8 cellular contexts compared by ENCODE assay signal in genomic region chr16:28317040-28317880, GRCh38. TPM values are rescaled to one million over a fixed set of nuclear protein-coding genes. Genes with fewer than 3 reads are reported as not detected.
A peak's percentile ranks its signal among the peaks of the same experiment; 100 is the strongest.
DNase-seq lines count a peak whose midpoint lies in the region; ATAC-seq, FAIRE-seq and TF ChIP-seq lines count a peak whose summit lies in the region.

No MANE protein-coding gene starts in this region.

- dilution Hi-C loops in mammary epithelial cell (cut with HindIII; ENCODE audit: low sequenced_read_pairs), result no loop called here

- POLR2A ChIA-PET in HepG2 (lab: Yijun Ruan, JAX), result no interaction called here

- H3K27me3 ChIP-seq in DND-41 (ENCODE audit: insufficient read depth, low read length, poor library complexity) (no peaks in the 10 kb centered on the region), KMS-11 (ENCODE audit: insufficient read depth, low read depth) (peaks cover 13% of the 10 kb centered on the region; the same call in 1 of the 2 replicates), mammary epithelial cell (ENCODE audit: insufficient read depth, low read length) (no peaks in the 10 kb centered on the region), HepG2 (ENCODE audit: control insufficient read depth in 1 of 2, insufficient read depth in 2 of 2, low read length in 2 of 2) (peaks cover 2 to 15% of the 10 kb centered on the region in 2 experiments; a peak in 2 of 5 replicates)

- H3K4me2 ChIP-seq in DND-41 (ENCODE audit: insufficient read depth, low read length), result no peak overlapping the region
- no peak overlapping the region for H3K4me2 ChIP-seq in KMS-11
- no peak overlapping the region for H3K4me2 ChIP-seq in mammary epithelial cell (ENCODE audit: insufficient read depth, low read depth, low read length)
- no peak overlapping the region for H3K4me2 ChIP-seq in HepG2 (ENCODE audit: low read depth, low read length)

- FAIRE-seq in HepG2 (lab: Jason Lieb, UNC), result peak; percentile 43

- H3K4me1 ChIP-seq in DND-41 (ENCODE audit: insufficient read depth, low read length) (no peaks in the 10 kb centered on the region), KMS-11 (ENCODE audit: low read depth, poor library complexity, severe bottlenecking) (peaks cover 13% of the 10 kb centered on the region), mammary epithelial cell (ENCODE audit: insufficient read depth, low read length) (peaks cover 10% of the 10 kb centered on the region), HepG2 (ENCODE audit: insufficient read depth, low read length) (no peaks in the 10 kb centered on the region)

- H3K9me3 ChIP-seq in DND-41 (ENCODE audit: insufficient read depth, low read length, severe bottlenecking), result no peaks in the 10 kb centered on the region
- no peaks in the 10 kb centered on the region for H3K9me3 ChIP-seq in mammary epithelial cell (replicated peaks; ENCODE audit: insufficient read depth, low read length)
- H3K9me3 ChIP-seq in HepG2 (ENCODE audit: low read length), result no peaks in the 10 kb centered on the region

- peaks cover 2% of the 10 kb centered on the region; the same call in 1 of the 2 replicates for H4K20me1 ChIP-seq in DND-41 (ENCODE audit: insufficient read depth, low read length)
- no peaks in the 10 kb centered on the region for H4K20me1 ChIP-seq in KMS-11 (ENCODE audit: insufficient read depth)
- no peaks in the 10 kb centered on the region for H4K20me1 ChIP-seq in mammary epithelial cell (ENCODE audit: insufficient read depth, low read length)
- H4K20me1 ChIP-seq in HepG2 (ENCODE audit: insufficient read depth, low read length), result no peaks in the 10 kb centered on the region

- peak; percentile 80 for TF ChIP-seq RAD21 in HepG2 (CRISPR knock-in tag; IDR thresholded peaks at IDR 0.05)

- 46% methylated on average over 16 of the region's 22 CpGs for WGBS in mammary epithelial cell (ENCODE audit: low coverage, missing lambda C conversion rate)
- WGBS in HepG2 (ENCODE audit: low lambda C conversion rate), result 18% methylated on average over 10 of the region's 22 CpGs

- H3K9ac ChIP-seq in DND-41 (ENCODE audit: low read depth, low read length) (no peak overlapping the region), KMS-11 (no peak overlapping the region), mammary epithelial cell (ENCODE audit: insufficient read depth, low read length) (no peak overlapping the region), HepG2 (ENCODE audit: insufficient read depth, low read depth, low read length) (no peak overlapping the region)

- no peak for TF ChIP-seq POLR2A in HepG2 (IDR thresholded peaks at IDR 0.05; ENCODE audit: insufficient read depth in 1 of 2, low read depth in 2 of 2, low read length in 2 of 2)

- H3K36me3 ChIP-seq in DND-41 (ENCODE audit: insufficient read depth, low read length), result peaks cover 7% of the 10 kb centered on the region; the same call in 1 of the 2 replicates
- no peaks in the 10 kb centered on the region for H3K36me3 ChIP-seq in KMS-11 (ENCODE audit: insufficient read depth)
- no peaks in the 10 kb centered on the region for H3K36me3 ChIP-seq in mammary epithelial cell (ENCODE audit: insufficient read depth, low read length)
- no peaks in the 10 kb centered on the region for H3K36me3 ChIP-seq in HepG2 (replicated peaks in 1 of 2; ENCODE audit: control insufficient read depth in 1 of 2, insufficient read depth in 2 of 2, low read length in 2 of 2)

- in situ Hi-C loops in mammary epithelial cell (cut with MboI; ENCODE audit: low sequenced_read_pairs in 2 of 2), result loop anchor here in 1 of 2 donors (5.0 kb wide), 1 partner anchor 40 kb away; no protein-coding TSS in a partner anchor
- in situ Hi-C loops in HepG2 (cut with HindIII; ENCODE audit: extremely low pct_ligation_motif_present, low pct_unique_long_range_greater_than_20kb), result loop anchor here (10.0 kb wide), 1 partner anchor 62 kb away; no protein-coding TSS in a partner anchor

- peak; percentile 92 for TF ChIP-seq CTCF in DND-41 (IDR thresholded peaks at IDR 0.05; ENCODE audit: borderline replicate concordance, extremely low read depth, low read length, poor library complexity, severe bottlenecking)
- peak; percentile 95 for TF ChIP-seq CTCF in KMS-11 (conservative IDR thresholded peaks at IDR 0.05; ENCODE audit: low read depth, low read length)
- TF ChIP-seq CTCF in mammary epithelial cell (conservative IDR thresholded peaks at IDR 0.05 in 1 of 2, IDR thresholded peaks at IDR 0.05 in 1 of 2; ENCODE audit: extremely low read depth in 1 of 2, insufficient read depth in 1 of 2, low read depth in 1 of 2, low read length in 2 of 2), result peak; percentile 66 to 94
- peak; percentile 95 for TF ChIP-seq CTCF in HepG2 (CRISPR knock-in tag; IDR thresholded peaks at IDR 0.05)

- intact Hi-C loops in mammary epithelial cell (cut with micrococcal nuclease) (loop anchor here (1.0 kb wide), 1 partner anchor 40 kb away; no protein-coding TSS in a partner anchor), HepG2 (cut with micrococcal nuclease; ENCODE audit: unreplicated experiment) (loop anchor here (1.0 kb wide), 1 partner anchor 40 kb away; no protein-coding TSS in a partner anchor)

- BruUV-seq in mammary epithelial cell (replicated peaks; lab: Mats Ljungman, UMichigan), result no TSS peak
- no TSS peak for BruUV-seq in HepG2 (replicated peaks; lab: Mats Ljungman, UMichigan)

- CTCF ChIA-PET in mammary epithelial cell (lab: Charles Lee; ENCODE audit: low non-redundant PET), result interaction anchor here (0.5 to 0.6 kb wide), 2 partner anchors 115 to 243 kb away, joined by 3 to 12 read pairs; no protein-coding TSS in a partner anchor
- CTCF ChIA-PET in HepG2 (lab: Yijun Ruan, JAX; ENCODE audit: low intra/inter-chr PET ratio, low total read pairs), result interaction anchor here (1.1 to 4.5 kb wide), 2 partner anchors 37 to 40 kb away, joined by 3 to 91 read pairs; no protein-coding TSS in a partner anchor

- ATAC-seq in DND-41 (ENCODE audit: insufficient read depth, low read depth), result peak; percentile 81
- ATAC-seq in HepG2, result peak; percentile 55
- no peak for ATAC-seq in GM19324 (IDR thresholded peaks at IDR 0.05; ENCODE audit: low FRiP score, unreplicated experiment)

- H3K4me3 ChIP-seq in DND-41 (ENCODE audit: low read depth in 1 of 2, low read length in 2 of 2) (no peak overlapping the region), KMS-11 (IDR thresholded peaks at IDR 0.05; ENCODE audit: insufficient read depth, low read depth, low read length) (no peak overlapping the region), mammary epithelial cell (replicated peaks in 1 of 3; ENCODE audit: insufficient read depth in 1 of 3, low read depth in 2 of 3, low read length in 3 of 3) (no peak overlapping the region), HepG2 (replicated peaks in 1 of 3; ENCODE audit: insufficient read depth in 1 of 3, low read depth in 2 of 3, low read length in 3 of 3) (no peak overlapping the region)

- no peak for TF ChIP-seq EP300 in HepG2 (IDR thresholded peaks at IDR 0.05; ENCODE audit: low read depth in 2 of 2, low read length in 2 of 2)
- no peak for TF ChIP-seq EP300 in HepG2 (CRISPR knock-in tag; IDR thresholded peaks at IDR 0.05; ENCODE audit: borderline replicate concordance)

- no peaks in the 10 kb centered on the region for H3K79me2 ChIP-seq in DND-41 (ENCODE audit: insufficient read depth, low read length)
- no peaks in the 10 kb centered on the region for H3K79me2 ChIP-seq in KMS-11 (ENCODE audit: insufficient read depth, low read depth)
- H3K79me2 ChIP-seq in mammary epithelial cell (ENCODE audit: insufficient read depth, low read length), result no peaks in the 10 kb centered on the region
- no peaks in the 10 kb centered on the region for H3K79me2 ChIP-seq in HepG2 (ENCODE audit: insufficient read depth, low read length)

- H2AFZ ChIP-seq in DND-41 (ENCODE audit: low read depth, low read length), result no peak overlapping the region
- H2AFZ ChIP-seq in KMS-11 (ENCODE audit: low read depth), result peak overlapping the region; percentile 2; the same call in 1 of the 2 replicates
- H2AFZ ChIP-seq in mammary epithelial cell (ENCODE audit: low read depth, low read length), result no peak overlapping the region
- no peak overlapping the region for H2AFZ ChIP-seq in HepG2 (ENCODE audit: low read length)

- H3K27ac ChIP-seq in DND-41 (ENCODE audit: low read length) (peak overlapping the region; percentile 8; the same call in 1 of the 2 replicates), KMS-11 (no peak overlapping the region), mammary epithelial cell (ENCODE audit: insufficient read depth, low read depth, low read length) (no peak overlapping the region), HepG2 (ENCODE audit: extremely low read length, insufficient read depth, low read length) (no peak overlapping the region)

- peak; percentile 71 for DNase-seq in DND-41
- peak; percentile 58 for DNase-seq in activated CD4-positive, CD25-positive, alpha-beta regulatory T cell treated with anti-CD3 and anti-CD28 coated beads, Interleukin-2, amount 50 U/mL, for 16 hours (ENCODE audit: low read depth, low spot score)
- peak; percentile 17 for DNase-seq in mammary epithelial cell
- peak; percentile 42 for DNase-seq in HepG2 (ENCODE audit: low spot score)
- peak; percentile 49 to 69 (median 64) for DNase-seq in stimulated activated CD4-positive, alpha-beta T cell treated with anti-CD3 and anti-CD28 coated beads, TNF-alpha, amount 100 ng/mL, for 48 hours (ENCODE audit: low read depth in 3 of 3)
- DNase-seq in DMS79 treated with DMSO at 0.1 percent for 48 hours (lab: John Stamatoyannopoulos, UW), result no peak

RNA-seq across cellular contexts. Expression of gene SBK1, which starts 24.9 kb away (rescaled TPM):
- total RNA-seq in mammary epithelial cell (under 1 TPM; 0.17 to 0.38 TPM), HepG2 (2016; rRNA removed; fragmentation: Illumina TruSeq; extraction: Trizol) (0.15 and 0.18 TPM in 2 replicates)
- polyA plus RNA-seq in mammary epithelial cell (0.08 TPM), HepG2 (2011; rRNA removed) (0.17 and 0.26 TPM in 2 replicates)
- polyA minus RNA-seq in mammary epithelial cell, result not detected
- 0.09 TPM in 1 of 2 replicates, not detected in the other for total RNA-seq in HepG2 (2016; cell fraction: cytosol; rRNA removed; fragmentation: Illumina TruSeq; extraction: Trizol; ENCODE audit: low read depth)
- 0.19 and 0.25 TPM in 2 replicates for total RNA-seq in HepG2 (2016; cell fraction: insoluble cytoplasmic fraction; rRNA removed; fragmentation: Illumina TruSeq; extraction: Trizol)
- 0.22 and 0.28 TPM in 2 replicates for total RNA-seq in HepG2 (2016; cell fraction: membrane; rRNA removed; fragmentation: Illumina TruSeq; extraction: Trizol)
- 0.13 and 0.16 TPM in 2 replicates for total RNA-seq in HepG2 (2016; cell fraction: nucleus; rRNA removed; fragmentation: Illumina TruSeq; extraction: Trizol)
- polyA plus RNA-seq in HepG2 (2011; cell fraction: cytosol; rRNA removed), result 0.19 and 0.26 TPM in 2 replicates
- polyA plus RNA-seq in HepG2 (2011; cell fraction: nucleus; rRNA removed), result 0.59 and 0.61 TPM in 2 replicates
- 0.44 and 0.76 TPM in 2 replicates for polyA plus RNA-seq in HepG2 (2012)
- 0.06 and 0.08 TPM in 2 replicates for polyA plus RNA-seq in HepG2 (2016; cell fraction: cytosol; fragmentation: Illumina TruSeq; extraction: Trizol; ENCODE audit: low read depth)
- 0.66 and 0.71 TPM in 2 replicates for polyA plus RNA-seq in HepG2 (2016; cell fraction: insoluble cytoplasmic fraction; fragmentation: Illumina TruSeq; extraction: Trizol; ENCODE audit: low read depth)
- 0.19 and 0.34 TPM in 2 replicates for polyA plus RNA-seq in HepG2 (2016; cell fraction: membrane; fragmentation: Illumina TruSeq; extraction: Trizol; ENCODE audit: low read depth)
- polyA plus RNA-seq in HepG2 (2016; cell fraction: nucleus; fragmentation: Illumina TruSeq; extraction: Trizol; ENCODE audit: insufficient read depth, low read depth), result 0.70 and 0.92 TPM in 2 replicates
- 0.16 and 0.52 TPM in 2 replicates for polyA minus RNA-seq in HepG2 (2011; rRNA and poly(A)+ RNA removed; ENCODE audit: low replicate concordance)
- 0.26 and 0.59 TPM in 2 replicates for polyA minus RNA-seq in HepG2 (2011; cell fraction: cytosol; rRNA and poly(A)+ RNA removed)
- polyA minus RNA-seq in HepG2 (2011; cell fraction: nucleus; rRNA and poly(A)+ RNA removed), result 0.13 and 0.25 TPM in 2 replicates

RNA-seq across cellular contexts. Expression of gene NPIPB6, which starts 46.0 kb away (rescaled TPM):
- under 1 TPM in 1 of 2 donors, not detected in 1; 0.26 TPM for total RNA-seq in mammary epithelial cell
- polyA plus RNA-seq in mammary epithelial cell, result 0.25 TPM
- 2.7 TPM for polyA minus RNA-seq in mammary epithelial cell
- not detected in 2 replicates for total RNA-seq in HepG2 (2016; rRNA removed; fragmentation: Illumina TruSeq; extraction: Trizol)
- total RNA-seq in HepG2 (2016; cell fraction: cytosol; rRNA removed; fragmentation: Illumina TruSeq; extraction: Trizol; ENCODE audit: low read depth), result 0.10 TPM in 1 of 2 replicates, not detected in the other
- 0.21 and 0.45 TPM in 2 replicates for total RNA-seq in HepG2 (2016; cell fraction: insoluble cytoplasmic fraction; rRNA removed; fragmentation: Illumina TruSeq; extraction: Trizol)
- not detected in 2 replicates for total RNA-seq in HepG2 (2016; cell fraction: membrane; rRNA removed; fragmentation: Illumina TruSeq; extraction: Trizol)
- total RNA-seq in HepG2 (2016; cell fraction: nucleus; rRNA removed; fragmentation: Illumina TruSeq; extraction: Trizol), result 1.1 and 2.5 TPM in 2 replicates
- 0.25 and 0.50 TPM in 2 replicates for polyA plus RNA-seq in HepG2 (2011; rRNA removed)
- polyA plus RNA-seq in HepG2 (2011; cell fraction: cytosol; rRNA removed), result 0.05 and 0.06 TPM in 2 replicates
- polyA plus RNA-seq in HepG2 (2011; cell fraction: nucleus; rRNA removed), result 0.66 and 1.1 TPM in 2 replicates
- 0.42 and 0.71 TPM in 2 replicates for polyA plus RNA-seq in HepG2 (2012)
- 0.07 and 0.11 TPM in 2 replicates for polyA plus RNA-seq in HepG2 (2016; cell fraction: cytosol; fragmentation: Illumina TruSeq; extraction: Trizol; ENCODE audit: low read depth)
- 0.13 TPM in 1 of 2 replicates, not detected in the other for polyA plus RNA-seq in HepG2 (2016; cell fraction: insoluble cytoplasmic fraction; fragmentation: Illumina TruSeq; extraction: Trizol; ENCODE audit: low read depth)
- not detected in 2 replicates for polyA plus RNA-seq in HepG2 (2016; cell fraction: membrane; fragmentation: Illumina TruSeq; extraction: Trizol; ENCODE audit: low read depth)
- 3.2 and 5.2 TPM in 2 replicates for polyA plus RNA-seq in HepG2 (2016; cell fraction: nucleus; fragmentation: Illumina TruSeq; extraction: Trizol; ENCODE audit: insufficient read depth, low read depth)
- 0.16 and 1.8 TPM in 2 replicates for polyA minus RNA-seq in HepG2 (2011; rRNA and poly(A)+ RNA removed; ENCODE audit: low replicate concordance)
- not detected in 2 replicates for polyA minus RNA-seq in HepG2 (2011; cell fraction: cytosol; rRNA and poly(A)+ RNA removed)
- polyA minus RNA-seq in HepG2 (2011; cell fraction: nucleus; rRNA and poly(A)+ RNA removed), result 1.4 and 3.0 TPM in 2 replicates
